2 cellular contexts compared by ENCODE assay signal in the genomic region with DNA sequence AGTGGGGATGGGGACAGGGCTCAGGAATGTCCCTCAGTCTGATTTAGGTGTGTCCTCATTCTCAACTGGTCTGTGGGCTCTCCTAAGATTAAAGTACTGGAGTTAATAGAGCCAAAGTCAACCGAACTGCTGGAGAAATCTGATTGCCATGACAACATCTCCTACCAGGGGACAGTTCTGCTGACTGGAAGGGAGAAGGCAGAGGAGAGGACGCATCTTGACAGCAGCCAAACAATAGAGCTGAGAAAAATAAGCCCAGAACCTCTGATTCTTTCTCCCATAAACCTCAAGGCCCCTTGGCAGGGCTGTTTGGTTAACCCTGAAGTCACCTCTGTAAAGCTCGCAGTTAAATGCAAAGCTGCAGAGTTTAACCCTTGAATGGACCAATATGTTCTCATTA.
TF ChIP-seq lines count a peak whose summit lies in the region.

No MANE protein-coding gene starts in this region.

TF ChIP-seq in GM23338, 12 proteins besides CTCF, POLR2A, EP300 and RAD21:
- TF ChIP-seq JUNB (IDR thresholded peaks at IDR 0.05; ENCODE audit: unreplicated experiment) (no peak), STAT1 (IDR thresholded peaks at IDR 0.05; ENCODE audit: unreplicated experiment) (no peak), POLR2AphosphoS5 (IDR thresholded peaks at IDR 0.05; ENCODE audit: low read depth) (no peak)

TF ChIP-seq in HepG2, 621 proteins besides CTCF, POLR2A, EP300 and RAD21:
- TF ChIP-seq ATF5 (CRISPR knock-in tag; IDR thresholded peaks at IDR 0.05; ENCODE audit: low read depth), result no peak
- no peak for TF ChIP-seq RBFOX2 (IDR thresholded peaks at IDR 0.05; ENCODE audit: low read depth, low read length)
- peak; percentile 78 for TF ChIP-seq ZNF652 (CRISPR knock-in tag; IDR thresholded peaks at IDR 0.05; ENCODE audit: borderline replicate concordance, low read depth)
- no peak for TF ChIP-seq DMTF1 (CRISPR knock-in tag; IDR thresholded peaks at IDR 0.05)
- no peak for TF ChIP-seq ZNF768 (CRISPR knock-in tag; IDR thresholded peaks at IDR 0.05)
